8 cellular contexts compared by ENCODE assay signal in genomic region chr6:1527098-1527497, GRCh38.
DNase-seq lines count a peak whose midpoint lies in the region; ATAC-seq lines count a peak whose summit lies in the region.

No MANE protein-coding gene starts in this region.

- intact Hi-C loops in Right ventricle myocardium superior (cut with DNase I), result no loop called here
- intact Hi-C loops in cardiac septum (cut with DNase I), result no loop called here
- intact Hi-C loops in head of caudate nucleus (cut with DNase I), result no loop called here
- intact Hi-C loops in sciatic nerve (cut with DNase I), result no loop called here

- peak overlapping the region; percentile 65 for H3K27ac Mint-ChIP-seq in activated CD8-positive, alpha-beta memory T cell treated with anti-CD3 and anti-CD28 coated beads, Interleukin-2, amount 10 ng/mL, durations not matched to agents 7 days and 5 days

- peaks cover 26% of the 10 kb centered on the region for H3K4me1 Mint-ChIP-seq in activated CD8-positive, alpha-beta memory T cell treated with anti-CD3 and anti-CD28 coated beads, Interleukin-2, amount 10 ng/mL, durations not matched to agents 7 days and 5 days

- peaks cover 12% of the 10 kb centered on the region for H3K27me3 Mint-ChIP-seq in activated CD8-positive, alpha-beta memory T cell treated with anti-CD3 and anti-CD28 coated beads, Interleukin-2, amount 10 ng/mL, durations not matched to agents 7 days and 5 days

- no peaks in the 10 kb centered on the region for H3K36me3 Mint-ChIP-seq in activated CD8-positive, alpha-beta memory T cell treated with anti-CD3 and anti-CD28 coated beads, Interleukin-2, amount 10 ng/mL, durations not matched to agents 7 days and 5 days

- H3K9me3 Mint-ChIP-seq in activated CD8-positive, alpha-beta memory T cell treated with anti-CD3 and anti-CD28 coated beads, Interleukin-2, amount 10 ng/mL, durations not matched to agents 7 days and 5 days (ENCODE audit: low read depth), result no peaks in the 10 kb centered on the region

- DNase-seq in Right ventricle myocardium superior (peak; percentile 74), cardiac septum (ENCODE audit: low spot score) (no peak), head of caudate nucleus (peak; percentile 37 to 89 (median 70)), sciatic nerve (ENCODE audit: low spot score) (peak; percentile 83), mucosa of gallbladder (ENCODE audit: low spot score) (no peak)
- peak; percentile 56 for DNase-seq in activated CD8-positive, alpha-beta memory T cell treated with anti-CD3 and anti-CD28 coated beads, Interleukin-2, amount 10 ng/mL, durations not matched to agents 7 days and 5 days

- no peak overlapping the region for H3K4me3 Mint-ChIP-seq in activated CD8-positive, alpha-beta memory T cell treated with anti-CD3 and anti-CD28 coated beads, Interleukin-2, amount 10 ng/mL, durations not matched to agents 7 days and 5 days

- ATAC-seq in Right ventricle myocardium superior (ENCODE audit: poor library complexity) (peak; percentile 79), sciatic nerve (peak; percentile 94), HG03280 (IDR thresholded peaks at IDR 0.05; ENCODE audit: unreplicated experiment) (no peak), HG02885 (IDR thresholded peaks at IDR 0.05; ENCODE audit: poor library complexity, unreplicated experiment) (no peak)
- peak; percentile 56 for ATAC-seq in activated CD8-positive, alpha-beta memory T cell treated with anti-CD3 and anti-CD28 coated beads, Interleukin-2, amount 10 ng/mL, durations not matched to agents 7 days and 5 days

- CTCF ChIA-PET in activated CD8-positive, alpha-beta memory T cell treated with anti-CD3 and anti-CD28 coated beads, Interleukin-2, amount 10 ng/mL, durations not matched to agents 7 days and 5 days (lab: Charles Lee), result interaction anchor here (0.6 to 1.1 kb wide), 3 partner anchors 8 to 28 kb away, joined by 3 to 4 read pairs (median 3); no protein-coding TSS in a partner anchor

Comparison
In these comparisons a context has a peak if more than half of its experiments do, and no peak if none do; other contexts are left out.
1. DNase-seq: peak in Right ventricle myocardium superior (single experiment), activated CD8-positive, alpha-beta memory T cell treated with anti-CD3 and anti-CD28 coated beads, Interleukin-2, amount 10 ng/mL, durations not matched to agents 7 days and 5 days (single experiment), head of caudate nucleus (42 of 42) and sciatic nerve (single experiment); none in cardiac septum (single experiment) and mucosa of gallbladder (single experiment).
2. ATAC-seq: peak in Right ventricle myocardium superior (single experiment), activated CD8-positive, alpha-beta memory T cell treated with anti-CD3 and anti-CD28 coated beads, Interleukin-2, amount 10 ng/mL, durations not matched to agents 7 days and 5 days (single experiment) and sciatic nerve (single experiment); none in HG03280 (single experiment) and HG02885 (single experiment).